8 cellular contexts compared by ENCODE assay signal in the genomic region with DNA sequence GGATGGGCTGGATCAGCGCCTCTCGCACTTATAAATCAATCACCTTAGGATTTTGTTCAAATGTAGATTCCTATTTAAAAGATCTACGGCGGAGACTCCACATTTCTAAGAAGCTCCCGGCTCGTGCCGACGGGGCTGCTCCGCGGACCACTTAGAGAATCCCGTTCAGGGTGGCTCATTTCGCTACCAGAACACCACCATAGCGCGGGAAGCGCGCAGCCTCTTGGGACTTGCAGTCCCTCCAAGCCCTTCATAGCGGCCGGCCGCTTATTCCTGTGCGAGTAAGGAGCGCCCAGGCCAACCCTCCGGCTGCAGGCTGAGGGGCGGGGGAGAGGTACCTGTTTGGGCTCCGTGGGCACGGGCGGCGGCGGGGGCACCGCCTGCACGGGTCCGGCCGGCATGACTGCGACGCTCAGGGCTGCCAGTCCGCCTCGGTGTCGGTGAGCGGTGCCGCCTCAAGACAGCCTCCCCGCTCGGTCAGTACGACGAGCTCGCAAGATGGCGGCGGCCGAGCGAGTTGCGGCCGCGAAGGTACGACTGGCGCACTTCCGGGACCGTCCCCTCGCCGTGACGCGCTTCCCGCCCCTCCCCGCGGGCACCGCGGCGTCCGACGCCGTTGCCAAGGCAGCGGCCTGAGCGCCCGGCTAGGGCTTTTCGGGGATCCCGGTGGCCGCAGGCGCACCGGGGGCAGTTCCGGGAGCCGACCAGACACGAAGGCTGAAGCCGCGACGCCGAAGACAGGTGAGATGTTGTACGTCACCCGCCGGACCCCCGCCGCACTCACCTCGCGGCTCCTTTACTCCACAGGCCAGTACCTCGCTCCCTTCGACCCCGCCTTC. TPM values are rescaled to one million over a fixed set of nuclear protein-coding genes. Genes with fewer than 3 reads are reported as not detected.
DNase-seq lines count a peak whose midpoint lies in the region; ATAC-seq and TF ChIP-seq lines count a peak whose summit lies in the region.

Gene CCDC157, plus strand, starts transcription at position 616 of the 839 bp plus-strand sequence. CDS start 8,994 bp downstream, outside the sequence.
A gene with protein sequence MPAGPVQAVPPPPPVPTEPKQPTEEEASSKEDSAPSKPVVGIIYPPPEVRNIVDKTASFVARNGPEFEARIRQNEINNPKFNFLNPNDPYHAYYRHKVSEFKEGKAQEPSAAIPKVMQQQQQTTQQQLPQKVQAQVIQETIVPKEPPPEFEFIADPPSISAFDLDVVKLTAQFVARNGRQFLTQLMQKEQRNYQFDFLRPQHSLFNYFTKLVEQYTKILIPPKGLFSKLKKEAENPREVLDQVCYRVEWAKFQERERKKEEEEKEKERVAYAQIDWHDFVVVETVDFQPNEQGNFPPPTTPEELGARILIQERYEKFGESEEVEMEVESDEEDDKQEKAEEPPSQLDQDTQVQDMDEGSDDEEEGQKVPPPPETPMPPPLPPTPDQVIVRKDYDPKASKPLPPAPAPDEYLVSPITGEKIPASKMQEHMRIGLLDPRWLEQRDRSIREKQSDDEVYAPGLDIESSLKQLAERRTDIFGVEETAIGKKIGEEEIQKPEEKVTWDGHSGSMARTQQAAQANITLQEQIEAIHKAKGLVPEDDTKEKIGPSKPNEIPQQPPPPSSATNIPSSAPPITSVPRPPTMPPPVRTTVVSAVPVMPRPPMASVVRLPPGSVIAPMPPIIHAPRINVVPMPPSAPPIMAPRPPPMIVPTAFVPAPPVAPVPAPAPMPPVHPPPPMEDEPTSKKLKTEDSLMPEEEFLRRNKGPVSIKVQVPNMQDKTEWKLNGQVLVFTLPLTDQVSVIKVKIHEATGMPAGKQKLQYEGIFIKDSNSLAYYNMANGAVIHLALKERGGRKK (minus strand): TSS at position 503 of the 839 bp plus-strand sequence. CDS start 102 bp downstream, at position 401.

- POLR2A ChIA-PET in CD4-positive, alpha-beta memory T cell (lab: Charles Lee; ENCODE audit: partially characterized antibody) = interaction anchor here (0.6 to 8.9 kb wide), 24 partner anchors 8 to 803 kb away, joined by 3 to 118 read pairs (median 8); partner anchors contain the start of genes CASTOR1, MTFP1, TBC1D10A and THOC5
- POLR2A ChIA-PET in activated CD8-positive, alpha-beta T cell treated with anti-CD3 and anti-CD28 coated beads for 36 hours (lab: Charles Lee) = interaction anchor here (0.5 to 1.8 kb wide), 19 partner anchors 9 to 229 kb away, joined by 3 to 9 read pairs (median 3); partner anchors contain the start of genes MTFP1, RNF215 and TBC1D10A

- H3K27ac ChIP-seq in CD4-positive, alpha-beta memory T cell (ENCODE audit: low read depth, low read length) = peak within 1 kb of the TSS; percentile 96
- H3K27ac ChIP-seq in lower lobe of right lung = peak within 1 kb of the TSS; percentile 98

- peaks cover 16 to 42% of the 10 kb centered on the region in 2 donors for H3K36me3 Mint-ChIP-seq in CD4-positive, alpha-beta memory T cell
- peaks cover 34% of the 10 kb centered on the region for H3K36me3 Mint-ChIP-seq in activated CD8-positive, alpha-beta T cell treated with anti-CD3 and anti-CD28 coated beads for 36 hours (ENCODE audit: low read depth)

- intact Hi-C loops in CD4-positive, alpha-beta memory T cell (cut with micrococcal nuclease) = loop anchor here (1.0 to 5.0 kb wide), 6 partner anchors 29 to 94 kb away; partner anchors contain the start of genes CASTOR1, MTFP1 and RNF215
- intact Hi-C loops in activated CD8-positive, alpha-beta T cell treated with anti-CD3 and anti-CD28 coated beads for 36 hours (cut with micrococcal nuclease) = no loop called here
- intact Hi-C loops in lower lobe of right lung (cut with DNase I) = no loop called here

- peak within 1 kb of the TSS; percentile 94 to 99 (median 98) for H3K27ac Mint-ChIP-seq in CD4-positive, alpha-beta memory T cell
- H3K27ac Mint-ChIP-seq in activated CD8-positive, alpha-beta T cell treated with anti-CD3 and anti-CD28 coated beads for 36 hours = peak within 1 kb of the TSS; percentile 92

- no peaks in the 10 kb centered on the region for H3K27me3 ChIP-seq in CD4-positive, alpha-beta memory T cell (ENCODE audit: insufficient read depth, low read length)
- no peaks in the 10 kb centered on the region for H3K27me3 ChIP-seq in lower lobe of right lung (ENCODE audit: low read depth)

- peak; percentile 86 to 90 (median 89) for DNase-seq in CD4-positive, alpha-beta memory T cell
- DNase-seq in NCI-H82 (lab: John Stamatoyannopoulos, UW) (peak; percentile 90), ecto neural progenitor cell (ENCODE audit: low spot score) (peak; percentile 93), lower lobe of right lung (peak; percentile 95)
- peak; percentile 96 for DNase-seq in activated CD8-positive, alpha-beta T cell treated with anti-CD3 and anti-CD28 coated beads for 36 hours
- peak; percentile 76 to 85 for DNase-seq in stimulated activated CD4-positive, alpha-beta T cell treated with anti-CD3 and anti-CD28 coated beads, Interleukin-4, amount 100 ng/mL, for 48 hours (ENCODE audit: low read depth in 2 of 2)

- peaks cover 26 to 60% (median 47%) of the 10 kb centered on the region in 4 donors for H3K4me1 Mint-ChIP-seq in CD4-positive, alpha-beta memory T cell
- peaks cover 42% of the 10 kb centered on the region for H3K4me1 Mint-ChIP-seq in activated CD8-positive, alpha-beta T cell treated with anti-CD3 and anti-CD28 coated beads for 36 hours (ENCODE audit: low read depth)

- ATAC-seq in GM19438 (IDR thresholded peaks at IDR 0.05; ENCODE audit: low read depth, unreplicated experiment) = peak; percentile 90
- peak; percentile 84 for ATAC-seq in HG03565 (IDR thresholded peaks at IDR 0.05; ENCODE audit: unreplicated experiment)
- ATAC-seq in activated CD8-positive, alpha-beta T cell treated with anti-CD3 and anti-CD28 coated beads for 36 hours = peak; percentile 91
- ATAC-seq in lower lobe of right lung = peak; percentile 98

- H3K27me3 Mint-ChIP-seq in CD4-positive, alpha-beta memory T cell = no peaks in the 10 kb centered on the region
- H3K27me3 Mint-ChIP-seq in activated CD8-positive, alpha-beta T cell treated with anti-CD3 and anti-CD28 coated beads for 36 hours = no peaks in the 10 kb centered on the region

- peaks cover 13% of the 10 kb centered on the region for H3K36me3 ChIP-seq in CD4-positive, alpha-beta memory T cell (ENCODE audit: insufficient read depth, low read length)
- peaks cover 19% of the 10 kb centered on the region for H3K36me3 ChIP-seq in lower lobe of right lung

- H3K9me3 Mint-ChIP-seq in CD4-positive, alpha-beta memory T cell = no peaks in the 10 kb centered on the region
- H3K9me3 Mint-ChIP-seq in activated CD8-positive, alpha-beta T cell treated with anti-CD3 and anti-CD28 coated beads for 36 hours = no peaks in the 10 kb centered on the region

- TF ChIP-seq CTCF in activated CD8-positive, alpha-beta T cell treated with anti-CD3 and anti-CD28 coated beads for 36 hours (IDR thresholded peaks at IDR 0.05) = no peak
- TF ChIP-seq CTCF in lower lobe of right lung (IDR thresholded peaks at IDR 0.05) = no peak

- H3K4me3 Mint-ChIP-seq in CD4-positive, alpha-beta memory T cell = peak within 1 kb of the TSS; percentile 93 to 98 (median 97)
- H3K4me3 Mint-ChIP-seq in activated CD8-positive, alpha-beta T cell treated with anti-CD3 and anti-CD28 coated beads for 36 hours = peak within 1 kb of the TSS; percentile 96

- no peaks in the 10 kb centered on the region for H3K9me3 ChIP-seq in CD4-positive, alpha-beta memory T cell (ENCODE audit: control insufficient read depth in 1 of 2, low read length in 2 of 2)
- no peaks in the 10 kb centered on the region for H3K9me3 ChIP-seq in lower lobe of right lung

- H3K4me1 ChIP-seq in CD4-positive, alpha-beta memory T cell (ENCODE audit: insufficient read depth, low read length) = peaks cover 48% of the 10 kb centered on the region
- peaks cover 46% of the 10 kb centered on the region for H3K4me1 ChIP-seq in lower lobe of right lung

- CTCF ChIA-PET in CD4-positive, alpha-beta memory T cell (lab: Charles Lee; ENCODE audit: partially characterized antibody) = interaction anchor here (0.7 to 4.0 kb wide), 8 partner anchors 27 to 248 kb away, joined by 3 to 42 read pairs (median 4); partner anchors contain the start of genes CASTOR1 and RNF215
- CTCF ChIA-PET in activated CD8-positive, alpha-beta T cell treated with anti-CD3 and anti-CD28 coated beads for 36 hours (lab: Charles Lee) = interaction anchor here (1.0 to 2.9 kb wide), 5 partner anchors 22 to 68 kb away, joined by 3 to 43 read pairs (median 3); partner anchors contain the start of genes CASTOR1, RNF215 and TBC1D10A

- peak within 1 kb of the TSS; percentile 82 to 94 for H3K4me3 ChIP-seq in CD4-positive, alpha-beta memory T cell (ENCODE audit: low read length in 2 of 2)
- H3K4me3 ChIP-seq in lower lobe of right lung = peak within 1 kb of the TSS; percentile 88

RNA-seq across cellular contexts. Expression of gene CCDC157, which starts in this region (rescaled TPM):
- 1 to 10 TPM; 2.1 to 3.0 TPM for total RNA-seq in CD4-positive, alpha-beta memory T cell
- polyA plus RNA-seq in CD4-positive, alpha-beta memory T cell = 1 to 10 TPM in 1 of 2 donors, under 1 TPM in 1; 0.38 to 3.9 TPM
- total RNA-seq in activated CD8-positive, alpha-beta T cell treated with anti-CD3 and anti-CD28 coated beads for 36 hours = 1 to 10 TPM; 2.2 to 2.4 TPM
- total RNA-seq in lower lobe of right lung = 5.2 TPM

RNA-seq across cellular contexts. Expression of the second gene that starts in this region (rescaled TPM):
- total RNA-seq in CD4-positive, alpha-beta memory T cell = 100 to 1,000 TPM; 279 to 301 TPM
- 100 to 1,000 TPM in 1 of 2 donors, 10 to 100 TPM in 1; 44.0 to 155 TPM for polyA plus RNA-seq in CD4-positive, alpha-beta memory T cell
- total RNA-seq in activated CD8-positive, alpha-beta T cell treated with anti-CD3 and anti-CD28 coated beads for 36 hours = 100 to 1,000 TPM; 252 to 262 TPM
- 162 TPM for total RNA-seq in lower lobe of right lung

Comparison
In these comparisons a context has a peak if more than half of its experiments do, and no peak if none do; other contexts are left out.
1. Peak in every context shown above with its lines: DNase-seq, ATAC-seq, H3K4me3 ChIP-seq and H3K27ac ChIP-seq.